36 cellular contexts compared by ENCODE assay signal in the genomic region with DNA sequence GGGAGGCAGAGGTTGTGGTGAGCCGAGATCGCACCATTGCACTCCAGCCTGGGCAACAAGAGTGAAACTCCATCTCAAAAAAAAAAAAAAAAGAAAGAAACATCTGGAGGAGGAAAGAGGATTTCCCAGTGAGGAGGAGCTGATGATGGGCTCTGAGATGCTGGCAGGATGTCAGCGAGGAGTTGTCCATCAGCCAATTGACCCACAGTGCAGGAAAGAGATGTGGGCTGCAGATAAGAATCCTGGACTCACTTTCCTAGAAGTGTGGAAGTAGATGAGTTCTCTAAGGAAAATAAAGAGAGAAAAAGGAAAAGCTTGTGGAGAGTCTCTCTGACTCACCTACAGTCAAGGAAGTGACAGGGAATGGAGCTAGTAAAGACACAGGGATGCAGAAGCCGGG. TPM values are rescaled to one million over a fixed set of nuclear protein-coding genes. Genes with fewer than 3 reads are reported as not detected.
"Had no signal": no experiment of that assay in that cellular context is flagged by ENCODE, and none has a peak within 500 bp of the region (broad histone marks: within the 10 kb centered on the region; RNA-seq: fewer than 3 reads in every experiment).

No MANE protein-coding gene starts in this region.

- H3K36me3 ChIP-seq: adrenal gland, cardiac muscle cell had no signal

- H3K4me3 ChIP-seq: adrenal gland, body of pancreas, cardiac muscle cell had no signal

- ATAC-seq: activated CD8-positive, alpha-beta T cell treated with anti-CD3 and anti-CD28 coated beads for 36 hours; activated naive CD4-positive, alpha-beta T cell treated with anti-CD3 and anti-CD28 coated beads, Interleukin-2, amount 50 U/mL, for 72 hours; activated T-cell treated with anti-CD3 and anti-CD28 coated beads, Interleukin-2, amount 50 U/mL, for 4 hours; activated T-cell treated with anti-CD3 and anti-CD28 coated beads, Interleukin-2, amount 50 U/mL, for 72 hours; activated T-helper 17 cell treated with anti-CD3 and anti-CD28 coated beads, Interleukin-2, amount 50 U/mL, for 72 hours; body of pancreas had no signal

- H3K4me1 ChIP-seq: body of pancreas had no signal

- DNase-seq: activated B cell treated with CpG ODN at 0.5 μM for 24 hours; activated CD4-positive, alpha-beta memory T cell treated with anti-CD3 and anti-CD28 coated beads for 36 hours; activated CD4-positive, alpha-beta T cell treated with anti-CD3 and anti-CD28 coated beads for 4 hours; activated CD4-positive, alpha-beta T cell treated with anti-CD3 and anti-CD28 coated beads, Interleukin-2, amount 10 ng/mL, durations not matched to agents 24 days and 14 days; activated CD4-positive, alpha-beta T cell treated with anti-CD3 and anti-CD28 coated beads, Interleukin-2, amount 50 U/mL, for 1 hour; activated CD4-positive, alpha-beta T cell treated with anti-CD3 and anti-CD28 coated beads, Interleukin-2, amount 50 U/mL, for 4 hours; activated CD4-positive, CD25-positive, alpha-beta regulatory T cell treated with anti-CD3 and anti-CD28 coated beads, Interleukin-2, amount 50 U/mL, for 72 hours; activated CD8-positive, alpha-beta memory T cell treated with anti-CD3 and anti-CD28 coated beads, Interleukin-2, amount 50 U/mL, for 4 hours; activated CD8-positive, alpha-beta T cell treated with anti-CD3 and anti-CD28 coated beads for 36 hours; activated effector memory CD4-positive, alpha-beta T cell treated with anti-CD3 and anti-CD28 coated beads, Interleukin-2, amount 50 U/mL, for 16 hours; activated gamma-delta T cell treated with Interleukin-2 at 50 U/mL for 16 hours; activated naive CD4-positive, alpha-beta T cell; activated naive CD4-positive, alpha-beta T cell treated with anti-CD3 and anti-CD28 coated beads for 36 hours; activated naive CD4-positive, alpha-beta T cell treated with anti-CD3 and anti-CD28 coated beads, Interleukin-2, amount 50 U/mL, for 16 hours; activated naive CD8-positive, alpha-beta T cell treated with anti-CD3 and anti-CD28 coated beads for 36 hours; activated T-cell treated with anti-CD3 and anti-CD28 coated beads for 4 hours; activated T-cell treated with anti-CD3 and anti-CD28 coated beads, Interleukin-2, amount 50 U/mL, for 1 hour; activated T-cell treated with anti-CD3 and anti-CD28 coated beads, Interleukin-2, amount 50 U/mL, for 4 hours; activated T-cell treated with anti-CD3 and anti-CD28 coated beads, Interleukin-2, amount 50 U/mL, for 72 hours; adrenal gland; amniotic stem cell; aorta; body of pancreas; caudate nucleus; cerebellar nuclear complex; T-helper 2 cell; T-helper 9 cell had no signal

- H3K27ac ChIP-seq: adrenal gland, body of pancreas, cardiac muscle cell, VCaP had no signal

- H3K27me3 ChIP-seq: adrenal gland, body of pancreas, cardiac muscle cell had no signal

- H3K9me3 ChIP-seq: adrenal gland, body of pancreas had no signal

RNA-seq across cellular contexts. Expression of a gene that starts 9.7 kb away (rescaled TPM):
- total RNA-seq: activated B cell treated with CpG ODN at 0.5 μM for 24 hours; activated CD4-positive, alpha-beta memory T cell treated with anti-CD3 and anti-CD28 coated beads for 36 hours; activated CD4-positive, alpha-beta T cell treated with anti-CD3 and anti-CD28 coated beads, Interleukin-2, amount 10 ng/mL, durations not matched to agents 24 days and 14 days; activated CD8-positive, alpha-beta memory T cell treated with anti-CD3 and anti-CD28 coated beads for 36 hours; activated CD8-positive, alpha-beta T cell treated with anti-CD3 and anti-CD28 coated beads for 36 hours; activated naive CD4-positive, alpha-beta T cell treated with anti-CD3 and anti-CD28 coated beads for 36 hours; activated naive CD4-positive, alpha-beta T cell treated with anti-CD3 and anti-CD28 coated beads, Interleukin-2, amount 50 U/mL, for 72 hours; activated naive CD8-positive, alpha-beta T cell treated with anti-CD3 and anti-CD28 coated beads for 36 hours; activated T-cell treated with anti-CD3 and anti-CD28 coated beads, Interleukin-2, amount 50 U/mL, for 4 hours; activated T-cell treated with anti-CD3 and anti-CD28 coated beads, Interleukin-2, amount 50 U/mL, for 72 hours; activated T-helper 1 cell treated with anti-CD3 and anti-CD28 coated beads, Interleukin-12 subunit alpha, Interleukin-12 subunit beta, Interleukin-2, Interleukin-4 antibody, amounts not matched to agents 30 ng/mL and 10 ng/mL and 1 ng/mL, durations not matched to agents 14 hours and 24 hours and 36 hours; activated T-helper 17 cell treated with anti-CD3 and anti-CD28 coated beads, Interleukin-2, amount 50 U/mL, for 72 hours; aorta; astrocyte; body of pancreas; bronchial epithelial cell; cardiac muscle cell; chondrocyte had no signal
- polyA plus RNA-seq: adrenal gland, aorta, cardiac muscle cell had no signal
